Comparison of ENCODE assay signal across 2 cellular contexts in genomic region chr12:13203028-13203922, GRCh38.
TF ChIP-seq lines count a peak whose summit lies in the region.

No MANE protein-coding gene starts in this region.

TF ChIP-seq in SK-N-SH, 30 proteins besides CTCF, POLR2A, EP300 and RAD21 (continued from another document):
- TF ChIP-seq ZBTB33 (IDR thresholded peaks at IDR 0.05; ENCODE audit: borderline replicate concordance, low read depth) (no peak), FOSL2 (IDR thresholded peaks at IDR 0.05; ENCODE audit: borderline replicate concordance, low read depth) (no peak), MAX (IDR thresholded peaks at IDR 0.05; ENCODE audit: low read depth) (no peak)

TF ChIP-seq in SK-N-SH treated with all-trans-retinoic acid at 6 μM for 48 hours, 23 proteins besides CTCF, POLR2A, EP300 and RAD21 (continued from another document):
- TF ChIP-seq POU6F1 (CRISPR knock-in tag; IDR thresholded peaks at IDR 0.05; ENCODE audit: borderline replicate concordance, low read depth) (no peak), ZFP30 (CRISPR knock-in tag; IDR thresholded peaks at IDR 0.05) (no peak), TSHZ2 (CRISPR knock-in tag; IDR thresholded peaks at IDR 0.05) (no peak), ZFP3 (CRISPR knock-in tag; IDR thresholded peaks at IDR 0.05) (no peak), ISL1 (CRISPR knock-in tag; IDR thresholded peaks at IDR 0.05) (no peak), CSRNP3 (CRISPR knock-in tag; IDR thresholded peaks at IDR 0.05) (no peak), ZNF565 (CRISPR knock-in tag; conservative IDR thresholded peaks at IDR 0.05; ENCODE audit: low read depth) (no peak)
